In the genomic region with DNA sequence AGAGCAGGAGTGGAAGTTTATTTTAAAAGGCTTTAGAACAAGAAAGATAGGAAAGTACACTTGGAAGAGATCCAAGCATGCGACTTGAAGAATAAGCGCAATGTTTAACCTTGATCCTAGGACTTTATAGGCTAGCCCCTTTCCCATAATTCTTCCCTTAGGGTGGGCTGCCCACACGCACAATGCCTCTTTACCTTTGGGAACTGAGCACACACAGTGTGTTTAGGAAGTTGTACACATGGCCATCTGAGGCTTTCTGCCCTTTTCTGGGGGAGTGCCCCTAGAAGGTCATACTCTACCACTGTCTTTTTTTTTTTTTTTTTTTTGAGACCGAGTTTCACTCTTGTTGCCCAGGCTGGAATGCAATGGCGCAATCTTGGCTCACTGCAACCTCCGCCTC, we compare ENCODE assay signal across 18 cellular contexts. TPM values are rescaled to one million over a fixed set of nuclear protein-coding genes. Genes with fewer than 3 reads are reported as not detected.
DNase-seq lines count a peak whose midpoint lies in the region; ATAC-seq, FAIRE-seq and TF ChIP-seq lines count a peak whose summit lies in the region.
"Had no signal": no experiment of that assay in that cellular context is flagged by ENCODE, and none has a peak within 500 bp of the region (broad histone marks: within the 10 kb centered on the region; RNA-seq: fewer than 3 reads in every experiment).

No MANE protein-coding gene starts in this region.

- no peak overlapping the region for H3K4me2 ChIP-seq in K562 (ENCODE audit: insufficient read depth, low read length)
- H3K4me2 ChIP-seq in mesenchymal stem cell (ENCODE audit: low read length, poor library complexity, severe bottlenecking): no peak overlapping the region
- H3K4me2 ChIP-seq: BLaER1, GM23338 had no signal

- H3K9me3 ChIP-seq in Caco-2: peaks cover 23% of the 10 kb centered on the region
- H3K9me3 ChIP-seq in K562 (replicated peaks; ENCODE audit: control insufficient read depth, insufficient read depth, low read depth, low read length): peaks cover 12% of the 10 kb centered on the region
- no peaks in the 10 kb centered on the region for H3K9me3 ChIP-seq in mesenchymal stem cell (ENCODE audit: control insufficient read depth, low read length)

- peak overlapping the region; percentile 73 for H3K27ac Mint-ChIP-seq in Caco-2 (ENCODE audit: unreplicated experiment)
- H3K27ac Mint-ChIP-seq: CD8-positive, alpha-beta T cell; GM23338 had no signal

- in situ Hi-C loops in K562 (cut with MboI): no loop called here

- WGBS in K562 (ENCODE audit: insufficient coverage, low coverage, missing lambda C conversion rate): 46% methylated on average over 3 of the region's 6 CpGs
- WGBS in mesenchymal stem cell: 95% methylated on average over 3 of the region's 6 CpGs

- H3K79me1 ChIP-seq in mesenchymal stem cell (replicated peaks; ENCODE audit: low read length, poor library complexity, severe bottlenecking): no peaks in the 10 kb centered on the region

- H3K9ac ChIP-seq in K562 (ENCODE audit: insufficient read depth in 1 of 2, low read depth in 2 of 2, low read length in 2 of 2): no peak overlapping the region
- H3K9ac ChIP-seq in mesenchymal stem cell (ENCODE audit: low read length): no peak overlapping the region
- H3K9ac ChIP-seq: BLaER1 had no signal

- no peaks in the 10 kb centered on the region for H3K9me1 ChIP-seq in K562 (ENCODE audit: control insufficient read depth, insufficient read depth, low read length)

- H2BK15ac ChIP-seq in mesenchymal stem cell (ENCODE audit: low read depth, poor library complexity, severe bottlenecking): no peak overlapping the region

- TF ChIP-seq CTCF in Caco-2 (IDR thresholded peaks at IDR 0.05; ENCODE audit: insufficient read depth in 1 of 2, low read depth in 1 of 2, low read length in 1 of 2, severe bottlenecking in 1 of 2, unreplicated experiment in 1 of 2): no peak
- TF ChIP-seq CTCF in K562 (IDR thresholded peaks at IDR 0.05 in 2 of 3, conservative IDR thresholded peaks at IDR 0.05 in 1 of 3; ENCODE audit: insufficient read depth in 2 of 3, low read depth in 1 of 3, low read length in 3 of 3): no peak
- no peak for TF ChIP-seq CTCF in dorsolateral prefrontal cortex (IDR thresholded peaks at IDR 0.05 in 54 of 56, conservative IDR thresholded peaks at IDR 0.05 in 2 of 56; ENCODE audit: low read depth in 1 of 56, partially characterized antibody in 56 of 56)

- no peak overlapping the region for H3K4ac ChIP-seq in mesenchymal stem cell (ENCODE audit: low read depth in 1 of 2, low read length in 2 of 2)

- CTCF ChIA-PET in Caco-2 (lab: Charles Lee) (no interaction called here), K562 (lab: Yijun Ruan, JAX; ENCODE audit: low intra/inter-chr PET ratio) (no interaction called here)

- no peaks in the 10 kb centered on the region for H3K36me3 ChIP-seq in Caco-2 (ENCODE audit: control insufficient read depth, insufficient read depth, low read length)
- H3K36me3 ChIP-seq in K562 (ENCODE audit: control insufficient read depth, insufficient read depth, low read length): no peaks in the 10 kb centered on the region
- no peaks in the 10 kb centered on the region for H3K36me3 ChIP-seq in mesenchymal stem cell (ENCODE audit: control insufficient read depth in 1 of 2, insufficient read depth in 2 of 2, low read depth in 1 of 2, low read length in 2 of 2)
- H3K36me3 ChIP-seq: BLaER1 had no signal

- H3K4me1 Mint-ChIP-seq in Caco-2 (ENCODE audit: low read depth, unreplicated experiment): peaks cover 9% of the 10 kb centered on the region
- H3K4me1 Mint-ChIP-seq: GM23338 had no signal

- ATAC-seq in K562: no peak
- ATAC-seq in GM19328 (IDR thresholded peaks at IDR 0.05; ENCODE audit: unreplicated experiment): no peak
- ATAC-seq: CD8-positive, alpha-beta T cell; GM23338 had no signal

- DNase-seq in Caco-2 (no peak), K562 (ENCODE audit: extremely low read depth in 1 of 4, low spot score in 3 of 4) (no peak), dorsolateral prefrontal cortex (no peak), NCI-H1694 (lab: John Stamatoyannopoulos, UW) (no peak), mesenchymal stem cell (no peak)
- DNase-seq: 8988T; CD8-positive, alpha-beta T cell; COR-L47; HCEC 1CT had no signal

- no peak overlapping the region for H3K18ac ChIP-seq in mesenchymal stem cell (ENCODE audit: low read depth in 1 of 2, low read length in 2 of 2)

- H3K4me3 Mint-ChIP-seq in Caco-2 (ENCODE audit: unreplicated experiment): no peak overlapping the region
- H3K4me3 Mint-ChIP-seq: CD8-positive, alpha-beta T cell; GM23338 had no signal

- no peaks in the 10 kb centered on the region for H3K27me3 Mint-ChIP-seq in Caco-2 (ENCODE audit: insufficient read depth, unreplicated experiment)

- H3K36me3 Mint-ChIP-seq in Caco-2 (ENCODE audit: insufficient read depth, unreplicated experiment): no peaks in the 10 kb centered on the region
- H3K36me3 Mint-ChIP-seq: CD8-positive, alpha-beta T cell had no signal

- H2AK5ac ChIP-seq in mesenchymal stem cell (ENCODE audit: low read length, severe bottlenecking): no peak overlapping the region

- H3K27me3 ChIP-seq in Caco-2 (replicated peaks; ENCODE audit: control insufficient read depth, insufficient read depth, low read length): no peaks in the 10 kb centered on the region
- no peaks in the 10 kb centered on the region for H3K27me3 ChIP-seq in K562 (ENCODE audit: control insufficient read depth in 2 of 2, insufficient read depth in 2 of 2, low read length in 2 of 2)
- no peaks in the 10 kb centered on the region for H3K27me3 ChIP-seq in dorsolateral prefrontal cortex
- peaks cover 3 to 22% of the 10 kb centered on the region in 2 experiments for H3K27me3 ChIP-seq in mesenchymal stem cell (ENCODE audit: control insufficient read depth in 1 of 2, insufficient read depth in 1 of 2, low read length in 2 of 2)
- H3K27me3 ChIP-seq: BLaER1 had no signal

- no peak overlapping the region for H3K14ac ChIP-seq in mesenchymal stem cell (ENCODE audit: low read length in 2 of 2)

- H3K27ac ChIP-seq in K562 (ENCODE audit: extremely low read depth, low read depth, low read length): no peak overlapping the region
- peak overlapping the region in 57 of 59 donors; percentile 44 to 96 (median 88) for H3K27ac ChIP-seq in dorsolateral prefrontal cortex
- H3K27ac ChIP-seq in temporal lobe (ENCODE audit: low read depth, low read length): peak overlapping the region; percentile 89
- no peak overlapping the region for H3K27ac ChIP-seq in mesenchymal stem cell (ENCODE audit: low read length, poor library complexity, severe bottlenecking)
- H3K27ac ChIP-seq: BLaER1 had no signal

- no peak overlapping the region for H2BK12ac ChIP-seq in mesenchymal stem cell (ENCODE audit: low read length in 2 of 2)

- H2BK5ac ChIP-seq in mesenchymal stem cell (ENCODE audit: low read depth, low read length, poor library complexity, severe bottlenecking): no peak overlapping the region

- H4K91ac ChIP-seq in mesenchymal stem cell (ENCODE audit: low read length): no peak overlapping the region

- H3K9me3 Mint-ChIP-seq in Caco-2 (ENCODE audit: unreplicated experiment): no peaks in the 10 kb centered on the region
- H3K9me3 Mint-ChIP-seq: CD8-positive, alpha-beta T cell had no signal

- BruUV-seq in Caco-2 (replicated peaks; lab: Mats Ljungman, UMichigan): no TSS peak
- no TSS peak for BruUV-seq in K562 (replicated peaks; lab: Mats Ljungman, UMichigan)

- no peaks in the 10 kb centered on the region for H3K79me2 ChIP-seq in K562 (ENCODE audit: control insufficient read depth, insufficient read depth, low read length)

- POLR2A ChIA-PET in Caco-2 (lab: Charles Lee) (no interaction called here), K562 (lab: Yijun Ruan, JAX) (no interaction called here)

- no peak for TF ChIP-seq EP300 in K562 (IDR thresholded peaks at IDR 0.05; ENCODE audit: low read length)

- peak overlapping the region; percentile 18; the same call in 1 of the 2 replicates for H2AFZ ChIP-seq in K562 (ENCODE audit: low read depth, low read length)
- H2AFZ ChIP-seq in mesenchymal stem cell (ENCODE audit: low read depth, low read length): no peak overlapping the region
- H2AFZ ChIP-seq: GM23338 had no signal

- no peak for FAIRE-seq in K562 (lab: Jason Lieb, UNC)
- FAIRE-seq: D721Med, G401.6, GM12891, GM19239, H54 had no signal

- no peak overlapping the region for H2BK120ac ChIP-seq in mesenchymal stem cell (ENCODE audit: low read depth, low read length)

- H3K4me1 ChIP-seq in Caco-2 (peaks cover 17% of the 10 kb centered on the region), K562 (replicated peaks in 1 of 2; ENCODE audit: control insufficient read depth in 2 of 2, insufficient read depth in 2 of 2, low read length in 2 of 2) (peaks cover 0 to 8% of the 10 kb centered on the region in 2 experiments; a peak in 3 of 5 replicates), mesenchymal stem cell (ENCODE audit: control insufficient read depth, insufficient read depth, low read depth, low read length) (no peaks in the 10 kb centered on the region)
- H3K4me1 ChIP-seq: BLaER1 had no signal

- TF ChIP-seq RAD21 in K562 (CRISPR knock-in tag; conservative IDR thresholded peaks at IDR 0.05 in 1 of 2, IDR thresholded peaks at IDR 0.05 in 1 of 2): no peak

- no peak for TF ChIP-seq POLR2A in K562 (conservative IDR thresholded peaks at IDR 0.05)

- no peak overlapping the region for H4K8ac ChIP-seq in mesenchymal stem cell (ENCODE audit: low read length)

- no peaks in the 10 kb centered on the region for H4K20me1 ChIP-seq in K562 (replicated peaks; ENCODE audit: control insufficient read depth, insufficient read depth, low read length)
- H4K20me1 ChIP-seq: BLaER1 had no signal

- intact Hi-C loops in Caco-2 (cut with micrococcal nuclease; ENCODE audit: unreplicated experiment) (loop anchor here (1.0 kb wide), 1 partner anchor 10 kb away; no protein-coding TSS in a partner anchor), K562 (cut with micrococcal nuclease) (no loop called here), dorsolateral prefrontal cortex (cut with DNase I) (no loop called here)

- H3K23ac ChIP-seq in mesenchymal stem cell (ENCODE audit: low read length in 2 of 2): no peak overlapping the region

- H3K4me3 ChIP-seq in Caco-2 (ENCODE audit: low read depth, low read length) (no peak overlapping the region), K562 (no peak overlapping the region), dorsolateral prefrontal cortex (no peak overlapping the region), mesenchymal stem cell (ENCODE audit: insufficient read depth in 1 of 2, low read depth in 1 of 2, low read length in 2 of 2) (no peak overlapping the region)
- H3K4me3 ChIP-seq: BLaER1, GM23338 had no signal

RNA-seq across cellular contexts. Expression of a gene that starts 11.1 kb away (rescaled TPM):
- total RNA-seq in Caco-2 (2022) (167 and 182 TPM in 2 replicates), K562 (2014; rRNA removed) (221 and 225 TPM in 2 replicates), K562 (2014; rRNA removed; fragmentation: Illumina TruSeq; extraction: Trizol) (237 and 280 TPM in 2 replicates), K562 (2015; rRNA removed; fragmentation: Illumina TruSeq; extraction: Trizol) (195 and 204 TPM in 2 replicates), K562 (2021) (252 and 275 TPM in 2 replicates), dorsolateral prefrontal cortex (100 to 1,000 TPM in 27 of 120 experiments, 10 to 100 TPM in 93; 45.5 to 124 (median 88.3) TPM), temporal lobe (17.5 TPM)
- 31.7 and 33.4 TPM in 2 replicates for total RNA-seq in K562 (2011; cell fraction: chromatin; rRNA removed; ENCODE audit: low replicate concordance)
- total RNA-seq in K562 (2011; cell fraction: nucleolus; rRNA removed): 55.9 and 65.0 TPM in 2 replicates
- total RNA-seq in K562 (2011; cell fraction: nucleoplasm; rRNA removed): 52.1 and 63.5 TPM in 2 replicates
- polyA plus RNA-seq in K562 (2011; rRNA removed) (401 and 592 TPM in 2 replicates), K562 (2014; fragmentation: Illumina TruSeq; extraction: Trizol) (283 and 333 TPM in 2 replicates), K562 (2014; fragmentation: Nextera tagmentation; extraction: Ambion mirVana) (100 to 1,000 TPM; 136 to 205 TPM), K562 (2014; rRNA removed) (315 and 359 TPM in 2 replicates)
- 146 and 208 TPM in 2 replicates for polyA plus RNA-seq in K562 (2011; cell fraction: cytosol; rRNA removed)
- polyA plus RNA-seq in K562 (2011; cell fraction: nucleus; rRNA removed): 83.6 and 116 TPM in 2 replicates
- 188 and 273 TPM in 2 replicates for polyA plus RNA-seq in K562 (2012)
- 170 and 176 TPM in 2 replicates for polyA minus RNA-seq in K562 (2011; rRNA and poly(A)+ RNA removed)
- 104 and 123 TPM in 2 replicates for polyA minus RNA-seq in K562 (2011; cell fraction: cytosol; rRNA and poly(A)+ RNA removed)
- polyA minus RNA-seq in K562 (2011; cell fraction: nucleus; rRNA and poly(A)+ RNA removed): 32.2 and 48.5 TPM in 2 replicates
- 324 TPM for polyA plus RNA-seq in mesenchymal stem cell (2013, experiment 1 of 2)
- polyA plus RNA-seq in mesenchymal stem cell (2013, experiment 2 of 2): 340 TPM

RNA-seq across cellular contexts. Expression of a gene that starts 11.4 kb away (rescaled TPM):
- total RNA-seq in Caco-2 (2022): 0.52 and 0.77 TPM in 2 replicates
- total RNA-seq in K562 (2011; cell fraction: chromatin; rRNA removed; ENCODE audit: low replicate concordance): 0.32 and 0.49 TPM in 2 replicates
- total RNA-seq in K562 (2011; cell fraction: nucleolus; rRNA removed): 0.17 TPM in 1 of 2 replicates, not detected in the other
- total RNA-seq in K562 (2011; cell fraction: nucleoplasm; rRNA removed): 0.51 and 0.99 TPM in 2 replicates
- 0.09 and 0.20 TPM in 2 replicates for total RNA-seq in K562 (2014; rRNA removed)
- 0.10 and 0.11 TPM in 2 replicates for total RNA-seq in K562 (2014; rRNA removed; fragmentation: Illumina TruSeq; extraction: Trizol)
- total RNA-seq in K562 (2015; rRNA removed; fragmentation: Illumina TruSeq; extraction: Trizol): 0.11 and 0.15 TPM in 2 replicates
- total RNA-seq in K562 (2021): 0.16 and 0.20 TPM in 2 replicates
- polyA plus RNA-seq in K562 (2011; rRNA removed): 0.43 and 0.86 TPM in 2 replicates
- 0.27 and 0.31 TPM in 2 replicates for polyA plus RNA-seq in K562 (2011; cell fraction: cytosol; rRNA removed)
- polyA plus RNA-seq in K562 (2011; cell fraction: nucleus; rRNA removed): 0.83 and 1.0 TPM in 2 replicates
- 0.10 and 0.17 TPM in 2 replicates for polyA plus RNA-seq in K562 (2012)
- 0.09 TPM in 1 of 2 replicates, not detected in the other for polyA plus RNA-seq in K562 (2014; fragmentation: Illumina TruSeq; extraction: Trizol)
- under 1 TPM in 1 of 2 experiments, not detected in 1; 0.07 TPM for polyA plus RNA-seq in K562 (2014; fragmentation: Nextera tagmentation; extraction: Ambion mirVana)
- 0.04 and 0.54 TPM in 2 replicates for polyA plus RNA-seq in K562 (2014; rRNA removed)
- 0.87 and 1.1 TPM in 2 replicates for polyA minus RNA-seq in K562 (2011; rRNA and poly(A)+ RNA removed)
- not detected in 2 replicates for polyA minus RNA-seq in K562 (2011; cell fraction: cytosol; rRNA and poly(A)+ RNA removed)
- polyA minus RNA-seq in K562 (2011; cell fraction: nucleus; rRNA and poly(A)+ RNA removed): 0.27 and 0.44 TPM in 2 replicates
- 10 to 100 TPM in 2 of 120 experiments, 1 to 10 TPM in 118; 2.2 to 10.5 (median 5.3) TPM for total RNA-seq in dorsolateral prefrontal cortex
- 10.6 TPM for total RNA-seq in temporal lobe
- 0.07 TPM for polyA plus RNA-seq in mesenchymal stem cell (2013, experiment 1 of 2)
- 0.07 TPM for polyA plus RNA-seq in mesenchymal stem cell (2013, experiment 2 of 2)
- total RNA-seq: CD8-positive, alpha-beta T cell had no signal

RNA-seq across cellular contexts. Expression of a gene that starts 25.4 kb away (rescaled TPM):
- total RNA-seq in Caco-2 (2022): 1.1 and 1.4 TPM in 2 replicates
- 0.79 and 1.1 TPM in 2 replicates for total RNA-seq in K562 (2011; cell fraction: chromatin; rRNA removed; ENCODE audit: low replicate concordance)
- 0.79 and 1.8 TPM in 2 replicates for total RNA-seq in K562 (2011; cell fraction: nucleolus; rRNA removed)
- total RNA-seq in K562 (2011; cell fraction: nucleoplasm; rRNA removed): 1.2 and 2.1 TPM in 2 replicates
- total RNA-seq in K562 (2014; rRNA removed): 0.18 and 0.33 TPM in 2 replicates
- 0.29 and 0.45 TPM in 2 replicates for total RNA-seq in K562 (2014; rRNA removed; fragmentation: Illumina TruSeq; extraction: Trizol)
- total RNA-seq in K562 (2015; rRNA removed; fragmentation: Illumina TruSeq; extraction: Trizol): 0.30 and 0.40 TPM in 2 replicates
- total RNA-seq in K562 (2021): 0.96 and 1.4 TPM in 2 replicates
- polyA plus RNA-seq in K562 (2011; rRNA removed): 0.74 and 1.8 TPM in 2 replicates
- 1.4 and 2.1 TPM in 2 replicates for polyA plus RNA-seq in K562 (2011; cell fraction: cytosol; rRNA removed)
- 0.86 and 0.92 TPM in 2 replicates for polyA plus RNA-seq in K562 (2011; cell fraction: nucleus; rRNA removed)
- polyA plus RNA-seq in K562 (2012): 0.65 and 0.80 TPM in 2 replicates
- 0.40 and 0.78 TPM in 2 replicates for polyA plus RNA-seq in K562 (2014; fragmentation: Illumina TruSeq; extraction: Trizol)
- 1 to 10 TPM in 1 of 2 experiments, under 1 TPM in 1; 0.90 to 1.0 TPM for polyA plus RNA-seq in K562 (2014; fragmentation: Nextera tagmentation; extraction: Ambion mirVana)
- 1.1 and 1.7 TPM in 2 replicates for polyA plus RNA-seq in K562 (2014; rRNA removed)
- polyA minus RNA-seq in K562 (2011; rRNA and poly(A)+ RNA removed): 0.27 and 0.67 TPM in 2 replicates
- 0.57 and 0.82 TPM in 2 replicates for polyA minus RNA-seq in K562 (2011; cell fraction: cytosol; rRNA and poly(A)+ RNA removed)
- 0.78 and 1.8 TPM in 2 replicates for polyA minus RNA-seq in K562 (2011; cell fraction: nucleus; rRNA and poly(A)+ RNA removed)
- 10 to 100 TPM in 109 of 120 experiments, 1 to 10 TPM in 11; 7.2 to 31.4 (median 14.2) TPM for total RNA-seq in dorsolateral prefrontal cortex
- 1.7 TPM for total RNA-seq in temporal lobe
- polyA plus RNA-seq in mesenchymal stem cell (2013, experiment 1 of 2): 2.3 TPM
- polyA plus RNA-seq in mesenchymal stem cell (2013, experiment 2 of 2): 1.9 TPM

Comparison
In these comparisons a context has a peak if more than half of its experiments do, and no peak if none do; other contexts are left out.
1. H3K27ac ChIP-seq: peak in dorsolateral prefrontal cortex (57 of 59) and temporal lobe (single experiment); none in K562 (single experiment) and mesenchymal stem cell (single experiment).